Comparison of ENCODE assay signal across 9 cellular contexts in the genomic region with DNA sequence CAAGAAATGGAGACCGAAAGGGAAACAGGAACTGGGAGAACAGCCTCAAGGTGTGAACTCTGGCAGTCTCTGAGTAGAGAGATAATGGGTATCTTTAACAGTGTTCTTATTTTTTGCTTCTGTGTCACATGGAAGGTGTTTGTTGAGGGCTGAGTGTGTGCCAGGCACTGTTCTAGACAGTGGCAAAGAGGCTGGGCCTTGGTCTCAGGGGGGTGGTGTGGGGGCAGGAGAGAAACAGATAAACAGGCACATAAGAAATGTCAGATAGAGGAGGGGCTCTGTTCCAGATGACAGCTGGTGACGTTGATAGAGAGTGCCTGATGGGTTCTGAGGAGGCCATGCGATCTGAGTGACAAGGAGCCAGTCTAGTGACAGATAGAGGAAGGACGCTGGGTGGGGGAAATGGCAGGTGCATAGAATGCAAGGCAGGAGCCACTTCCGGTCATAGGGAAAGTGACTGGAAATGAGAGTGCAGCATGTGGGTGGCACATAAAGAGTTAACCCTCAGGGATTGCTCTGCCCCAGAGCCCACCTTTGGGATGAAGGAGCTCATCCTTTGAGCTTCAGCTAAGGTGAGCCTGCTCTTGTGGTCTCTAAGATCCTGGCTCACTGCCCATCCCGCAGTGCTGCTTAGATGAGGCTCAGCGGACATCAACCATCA. TPM values are rescaled to one million over a fixed set of nuclear protein-coding genes. Genes with fewer than 3 reads are reported as not detected.
DNase-seq lines count a peak whose midpoint lies in the region; ATAC-seq and TF ChIP-seq lines count a peak whose summit lies in the region.
"Had no signal": no experiment of that assay in that cellular context is flagged by ENCODE, and none has a peak within 500 bp of the region (broad histone marks: within the 10 kb centered on the region; RNA-seq: fewer than 3 reads in every experiment).

No MANE protein-coding gene starts in this region.

- in situ Hi-C loops in GM13976 (cut with MboI; ENCODE audit: low sequenced_read_pairs, unreplicated experiment) = no loop called here

- H3K4me1 Mint-ChIP-seq in WTC11 = peaks cover 34% of the 10 kb centered on the region

- no peak for TF ChIP-seq POLR2A in GM18505 (IDR thresholded peaks at IDR 0.05; ENCODE audit: borderline replicate concordance, extremely low read depth, insufficient read depth, insufficient read length)

- H3K27me3 ChIP-seq in layer of hippocampus (ENCODE audit: control insufficient read depth, insufficient read depth, low read length) = no peaks in the 10 kb centered on the region

- peak; percentile 60 for ATAC-seq in GM21576 (IDR thresholded peaks at IDR 0.05; ENCODE audit: unreplicated experiment)
- ATAC-seq in WTC11 = no peak
- no peak for ATAC-seq in HG03095 (IDR thresholded peaks at IDR 0.05; ENCODE audit: unreplicated experiment)
- ATAC-seq in activated naive CD4-positive, alpha-beta T cell treated with anti-CD3 and anti-CD28 coated beads, Interleukin-2, amount 50 U/mL, for 72 hours = no peak
- ATAC-seq in GM18505 (IDR thresholded peaks at IDR 0.05; ENCODE audit: unreplicated experiment) = no peak

- no peak for TF ChIP-seq CTCF in GM13976 (IDR thresholded peaks at IDR 0.05; ENCODE audit: borderline replicate concordance, control extremely low read depth, extremely low read depth, insufficient read depth, missing control alignments)
- no peak for TF ChIP-seq CTCF in WTC11 (IDR thresholded peaks at IDR 0.05)

- H3K9me3 Mint-ChIP-seq in WTC11 = no peaks in the 10 kb centered on the region
- no peaks in the 10 kb centered on the region for H3K9me3 Mint-ChIP-seq in activated naive CD4-positive, alpha-beta T cell treated with anti-CD3 and anti-CD28 coated beads, Interleukin-2, amount 50 U/mL, for 72 hours

- H3K27me3 Mint-ChIP-seq in WTC11 (ENCODE audit: low read depth) = no peaks in the 10 kb centered on the region

- POLR2A ChIA-PET in WTC11 (lab: Charles Lee) = no interaction called here

- CTCF ChIA-PET in WTC11 (lab: Charles Lee) = interaction anchor here (0.7 to 1.7 kb wide), 11 partner anchors 10 to 68 kb away, joined by 3 to 8 read pairs (median 4); no protein-coding TSS in a partner anchor

- DNase-seq in GM13976 (ENCODE audit: low spot score) = peak; percentile 66
- DNase-seq in NAMALWA (ENCODE audit: low spot score) = peak; percentile 49
- DNase-seq in WTC11 (ENCODE audit: low spot score) = no peak
- no peak for DNase-seq in activated naive CD4-positive, alpha-beta T cell treated with anti-CD3 and anti-CD28 coated beads, Interleukin-2, amount 50 U/mL, for 72 hours (ENCODE audit: low spot score in 2 of 2)
- DNase-seq: mesendoderm had no signal

- no peak overlapping the region for H3K4me3 Mint-ChIP-seq in WTC11

- no peak overlapping the region for H3K27ac Mint-ChIP-seq in WTC11
- H3K27ac Mint-ChIP-seq in activated naive CD4-positive, alpha-beta T cell treated with anti-CD3 and anti-CD28 coated beads, Interleukin-2, amount 50 U/mL, for 72 hours = no peak overlapping the region

- peaks cover 13% of the 10 kb centered on the region for H3K36me3 Mint-ChIP-seq in WTC11
- no peaks in the 10 kb centered on the region for H3K36me3 Mint-ChIP-seq in activated naive CD4-positive, alpha-beta T cell treated with anti-CD3 and anti-CD28 coated beads, Interleukin-2, amount 50 U/mL, for 72 hours

- H3K27ac ChIP-seq in layer of hippocampus (ENCODE audit: low read depth, low read length) = peak overlapping the region; percentile 69

TF ChIP-seq in WTC11, 78 proteins besides CTCF, POLR2A, EP300 and RAD21:
- TF ChIP-seq ZMAT4 (CRISPR knock-in tag; IDR thresholded peaks at IDR 0.05) (no peak), SP1 (CRISPR knock-in tag; conservative IDR thresholded peaks at IDR 0.05) (no peak), PREB (CRISPR knock-in tag; IDR thresholded peaks at IDR 0.05; ENCODE audit: borderline replicate concordance) (no peak), TEAD4 (CRISPR knock-in tag; IDR thresholded peaks at IDR 0.05) (no peak), MLX (CRISPR knock-in tag; IDR thresholded peaks at IDR 0.05) (no peak), FOXK1 (CRISPR knock-in tag; IDR thresholded peaks at IDR 0.05) (no peak), ZBTB21 (CRISPR knock-in tag; IDR thresholded peaks at IDR 0.05; ENCODE audit: borderline replicate concordance) (no peak)

RNA-seq across cellular contexts. Expression of gene EPN2, which starts 33.9 kb away (rescaled TPM):
- 48.8 to 62.7 TPM (median 62.3 TPM) in 3 replicates for total RNA-seq in WTC11 (2021)
- 1 to 10 TPM; 2.6 to 9.7 TPM for total RNA-seq in activated naive CD4-positive, alpha-beta T cell treated with anti-CD3 and anti-CD28 coated beads, Interleukin-2, amount 50 U/mL, for 72 hours

Comparison
In these comparisons a context has a peak if more than half of its experiments do, and no peak if none do; other contexts are left out.
1. DNase-seq: peak in GM13976 (single experiment) and NAMALWA (single experiment); none in WTC11 (single experiment) and activated naive CD4-positive, alpha-beta T cell treated with anti-CD3 and anti-CD28 coated beads, Interleukin-2, amount 50 U/mL, for 72 hours (0 of 2).